In the genomic region with DNA sequence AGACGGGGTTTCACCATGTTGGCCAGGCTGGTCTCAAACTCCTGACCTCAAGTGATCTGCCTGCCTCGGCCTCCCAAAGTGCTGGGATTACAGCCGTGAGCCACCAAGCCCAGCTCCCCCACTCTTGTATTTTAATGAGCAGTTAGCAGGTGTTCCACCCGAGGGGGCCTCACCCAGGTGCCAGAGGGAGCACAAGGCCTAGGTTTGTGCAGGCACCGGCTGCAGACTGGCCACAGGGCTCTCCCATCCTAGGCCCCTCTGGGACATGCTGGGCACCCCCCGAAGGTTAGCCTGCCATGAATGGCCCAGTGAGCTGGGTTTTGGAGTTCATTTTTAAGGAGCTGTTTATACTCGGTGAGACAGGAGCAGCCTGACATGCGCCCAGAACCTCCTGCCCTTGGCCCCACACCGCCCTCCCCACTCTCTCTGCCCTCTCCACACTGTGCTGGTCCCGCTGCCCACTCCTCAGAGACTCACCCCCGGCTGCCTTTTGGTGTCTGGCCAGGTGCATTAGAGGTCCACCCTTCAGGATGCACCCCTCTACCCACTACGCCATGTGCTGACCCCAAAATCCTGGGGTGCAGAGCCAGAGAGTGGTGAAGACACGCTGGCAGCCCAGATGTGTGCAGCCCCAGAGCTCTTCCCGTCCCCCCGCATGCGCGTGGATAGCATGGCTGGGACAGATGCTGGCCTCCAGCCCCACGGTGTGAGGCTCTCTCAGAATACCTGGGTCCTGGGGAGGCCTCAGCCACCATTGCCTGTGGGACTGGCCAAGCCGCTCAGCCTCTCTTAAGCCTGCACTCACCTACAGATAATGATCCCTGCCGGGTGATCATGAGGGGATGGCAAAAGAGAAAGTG, we compare ENCODE assay signal across 1 cellular context.
TF ChIP-seq lines count a peak whose summit lies in the region.

No MANE protein-coding gene starts in this region.

TF ChIP-seq in K562, 482 proteins besides CTCF, POLR2A, EP300 and RAD21:
- TF ChIP-seq ZNF561 (CRISPR knock-in tag; conservative IDR thresholded peaks at IDR 0.05) = no peak
- TF ChIP-seq KLF1 (tag; IDR thresholded peaks at IDR 0.05) = no peak
- no peak for TF ChIP-seq BCL6 (CRISPR knock-in tag; IDR thresholded peaks at IDR 0.05)
- TF ChIP-seq MAX (CRISPR knock-in tag; IDR thresholded peaks at IDR 0.05) = peak; percentile 43; the same call in 1 of the 2 replicates
- TF ChIP-seq ARID3A (IDR thresholded peaks at IDR 0.05; ENCODE audit: borderline replicate concordance, low read depth, low read length) = no peak
- TF ChIP-seq, protein P1, sequence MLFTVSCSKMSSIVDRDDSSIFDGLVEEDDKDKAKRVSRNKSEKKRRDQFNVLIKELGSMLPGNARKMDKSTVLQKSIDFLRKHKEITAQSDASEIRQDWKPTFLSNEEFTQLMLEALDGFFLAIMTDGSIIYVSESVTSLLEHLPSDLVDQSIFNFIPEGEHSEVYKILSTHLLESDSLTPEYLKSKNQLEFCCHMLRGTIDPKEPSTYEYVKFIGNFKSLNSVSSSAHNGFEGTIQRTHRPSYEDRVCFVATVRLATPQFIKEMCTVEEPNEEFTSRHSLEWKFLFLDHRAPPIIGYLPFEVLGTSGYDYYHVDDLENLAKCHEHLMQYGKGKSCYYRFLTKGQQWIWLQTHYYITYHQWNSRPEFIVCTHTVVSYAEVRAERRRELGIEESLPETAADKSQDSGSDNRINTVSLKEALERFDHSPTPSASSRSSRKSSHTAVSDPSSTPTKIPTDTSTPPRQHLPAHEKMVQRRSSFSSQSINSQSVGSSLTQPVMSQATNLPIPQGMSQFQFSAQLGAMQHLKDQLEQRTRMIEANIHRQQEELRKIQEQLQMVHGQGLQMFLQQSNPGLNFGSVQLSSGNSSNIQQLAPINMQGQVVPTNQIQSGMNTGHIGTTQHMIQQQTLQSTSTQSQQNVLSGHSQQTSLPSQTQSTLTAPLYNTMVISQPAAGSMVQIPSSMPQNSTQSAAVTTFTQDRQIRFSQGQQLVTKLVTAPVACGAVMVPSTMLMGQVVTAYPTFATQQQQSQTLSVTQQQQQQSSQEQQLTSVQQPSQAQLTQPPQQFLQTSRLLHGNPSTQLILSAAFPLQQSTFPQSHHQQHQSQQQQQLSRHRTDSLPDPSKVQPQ (CRISPR knock-in tag; IDR thresholded peaks at IDR 0.05; ENCODE audit: borderline replicate concordance) = no peak
- TF ChIP-seq, protein P2, sequence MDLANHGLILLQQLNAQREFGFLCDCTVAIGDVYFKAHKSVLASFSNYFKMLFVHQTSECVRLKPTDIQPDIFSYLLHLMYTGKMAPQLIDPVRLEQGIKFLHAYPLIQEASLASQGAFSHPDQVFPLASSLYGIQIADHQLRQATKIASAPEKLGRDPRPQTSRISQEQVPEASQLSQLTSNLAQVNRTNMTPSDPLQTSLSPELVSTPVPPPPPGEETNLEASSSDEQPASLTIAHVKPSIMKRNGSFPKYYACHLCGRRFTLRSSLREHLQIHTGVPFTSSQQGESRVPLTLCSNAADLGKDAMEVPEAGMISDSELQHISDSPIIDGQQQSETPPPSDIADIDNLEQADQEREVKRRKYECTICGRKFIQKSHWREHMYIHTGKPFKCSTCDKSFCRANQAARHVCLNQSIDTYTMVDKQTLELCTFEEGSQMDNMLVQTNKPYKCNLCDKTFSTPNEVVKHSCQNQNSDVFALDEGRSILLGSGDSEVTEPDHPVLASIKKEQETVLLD (IDR thresholded peaks at IDR 0.05) = no peak
- TF ChIP-seq TOE1 (IDR thresholded peaks at IDR 0.05; ENCODE audit: borderline replicate concordance) = no peak
- TF ChIP-seq TOE1 (CRISPR knock-in tag; IDR thresholded peaks at IDR 0.05; ENCODE audit: borderline replicate concordance, low read depth) = 0 out of 2 replicates have a peak, but pooled peaks have one; percentile 12
- TF ChIP-seq U2AF2 (optimal IDR thresholded peaks at IDR 0.05; ENCODE audit: low read depth, low read length) = no peak
- TF ChIP-seq IFI16 (CRISPR knock-in tag; IDR thresholded peaks at IDR 0.05) = no peak
- no peak for TF ChIP-seq PHF8 (IDR thresholded peaks at IDR 0.05; ENCODE audit: borderline replicate concordance, low read length)
- TF ChIP-seq, protein P3, sequence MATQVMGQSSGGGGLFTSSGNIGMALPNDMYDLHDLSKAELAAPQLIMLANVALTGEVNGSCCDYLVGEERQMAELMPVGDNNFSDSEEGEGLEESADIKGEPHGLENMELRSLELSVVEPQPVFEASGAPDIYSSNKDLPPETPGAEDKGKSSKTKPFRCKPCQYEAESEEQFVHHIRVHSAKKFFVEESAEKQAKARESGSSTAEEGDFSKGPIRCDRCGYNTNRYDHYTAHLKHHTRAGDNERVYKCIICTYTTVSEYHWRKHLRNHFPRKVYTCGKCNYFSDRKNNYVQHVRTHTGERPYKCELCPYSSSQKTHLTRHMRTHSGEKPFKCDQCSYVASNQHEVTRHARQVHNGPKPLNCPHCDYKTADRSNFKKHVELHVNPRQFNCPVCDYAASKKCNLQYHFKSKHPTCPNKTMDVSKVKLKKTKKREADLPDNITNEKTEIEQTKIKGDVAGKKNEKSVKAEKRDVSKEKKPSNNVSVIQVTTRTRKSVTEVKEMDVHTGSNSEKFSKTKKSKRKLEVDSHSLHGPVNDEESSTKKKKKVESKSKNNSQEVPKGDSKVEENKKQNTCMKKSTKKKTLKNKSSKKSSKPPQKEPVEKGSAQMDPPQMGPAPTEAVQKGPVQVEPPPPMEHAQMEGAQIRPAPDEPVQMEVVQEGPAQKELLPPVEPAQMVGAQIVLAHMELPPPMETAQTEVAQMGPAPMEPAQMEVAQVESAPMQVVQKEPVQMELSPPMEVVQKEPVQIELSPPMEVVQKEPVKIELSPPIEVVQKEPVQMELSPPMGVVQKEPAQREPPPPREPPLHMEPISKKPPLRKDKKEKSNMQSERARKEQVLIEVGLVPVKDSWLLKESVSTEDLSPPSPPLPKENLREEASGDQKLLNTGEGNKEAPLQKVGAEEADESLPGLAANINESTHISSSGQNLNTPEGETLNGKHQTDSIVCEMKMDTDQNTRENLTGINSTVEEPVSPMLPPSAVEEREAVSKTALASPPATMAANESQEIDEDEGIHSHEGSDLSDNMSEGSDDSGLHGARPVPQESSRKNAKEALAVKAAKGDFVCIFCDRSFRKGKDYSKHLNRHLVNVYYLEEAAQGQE (CRISPR knock-in tag; IDR thresholded peaks at IDR 0.05; ENCODE audit: low read depth) = no peak
- peak; percentile 40 for TF ChIP-seq ZFX (CRISPR knock-in tag; IDR thresholded peaks at IDR 0.05)
- no peak for TF ChIP-seq SMARCA4 (IDR thresholded peaks at IDR 0.05)
- TF ChIP-seq ZBTB40 (IDR thresholded peaks at IDR 0.05) = no peak
- TF ChIP-seq ZBTB40 (CRISPR knock-in tag; IDR thresholded peaks at IDR 0.05) = 0 out of 2 replicates have a peak, but pooled peaks have one; percentile 15
